Comparison of ENCODE assay signal across 18 cellular contexts in genomic region chr1:231829332-231829731, GRCh38.
DNase-seq lines count a peak whose midpoint lies in the region; ATAC-seq, FAIRE-seq and TF ChIP-seq lines count a peak whose summit lies in the region.
"Had no signal": no experiment of that assay in that cellular context is flagged by ENCODE, and none has a peak within 500 bp of the region (broad histone marks: within the 10 kb centered on the region; RNA-seq: fewer than 3 reads in every experiment).

No MANE protein-coding gene starts in this region.

- peak overlapping the region; percentile 67; the same call in 1 of the 3 replicates for H3K4me2 ChIP-seq in A549
- H3K4me2 ChIP-seq in mesendoderm (ENCODE audit: low read length): no peak overlapping the region
- H3K4me2 ChIP-seq: BLaER1 had no signal

- no peak for FAIRE-seq in A549 (lab: Jason Lieb, UNC)

- no peak overlapping the region for H3K23ac ChIP-seq in mesendoderm (ENCODE audit: low read length)

- peak overlapping the region; percentile 26 for H2BK5ac ChIP-seq in mesendoderm (ENCODE audit: low read length)

- H3K36me3 ChIP-seq in breast epithelium: no peaks in the 10 kb centered on the region
- H3K36me3 ChIP-seq in mesendoderm (ENCODE audit: control insufficient read depth, insufficient read depth, low read length): no peaks in the 10 kb centered on the region
- H3K36me3 ChIP-seq: BLaER1 had no signal

- H2BK120ac ChIP-seq in mesendoderm (ENCODE audit: low read depth, low read length): no peak overlapping the region

- peaks cover 68% of the 10 kb centered on the region for H3K4me1 Mint-ChIP-seq in MCF 10A (ENCODE audit: insufficient read depth, unreplicated experiment)
- H3K4me1 Mint-ChIP-seq: CD8-positive, alpha-beta memory T cell; IgD-negative memory B cell had no signal

- H3K27ac Mint-ChIP-seq in MCF 10A (ENCODE audit: low read depth, unreplicated experiment): peak overlapping the region; percentile 97
- H3K27ac Mint-ChIP-seq: IgD-negative memory B cell had no signal

- no peaks in the 10 kb centered on the region for H3K27me3 Mint-ChIP-seq in MCF 10A (ENCODE audit: insufficient read depth, unreplicated experiment)
- H3K27me3 Mint-ChIP-seq: IgD-negative memory B cell had no signal

- POLR2A ChIA-PET in MCF 10A (lab: Yijun Ruan, JAX) (interaction anchor here (0.6 to 1.5 kb wide), 2 partner anchors 10 to 373 kb away, joined by 3 to 5 read pairs; no protein-coding TSS in a partner anchor), A549 (lab: Yijun Ruan, JAX) (no interaction called here), RWPE1 (lab: Yijun Ruan, JAX; ENCODE audit: low non-redundant PET) (no interaction called here)

- BruUV-seq in MCF 10A (replicated peaks; lab: Mats Ljungman, UMichigan): no TSS peak

- TF ChIP-seq POLR2A in breast epithelium (IDR thresholded peaks at IDR 0.05) (no peak), A549 (IDR thresholded peaks at IDR 0.05; ENCODE audit: low read length) (no peak)

- H3K27me3 ChIP-seq in breast epithelium: no peaks in the 10 kb centered on the region
- H3K27me3 ChIP-seq in mesendoderm (ENCODE audit: insufficient read depth, low read length, poor library complexity): no peaks in the 10 kb centered on the region
- H3K27me3 ChIP-seq: BLaER1 had no signal

- ATAC-seq in A549 (no peak), GM21447 (IDR thresholded peaks at IDR 0.05; ENCODE audit: unreplicated experiment) (no peak)

- no peaks in the 10 kb centered on the region for H3K36me3 Mint-ChIP-seq in MCF 10A (ENCODE audit: insufficient read depth, unreplicated experiment)
- H3K36me3 Mint-ChIP-seq: IgD-negative memory B cell had no signal

- 92% methylated on average over 7 of the region's 9 CpGs for WGBS in A549 (ENCODE audit: missing lambda C conversion rate)
- no CpG with 5 or more reads among the region's 9 CpGs for WGBS in mesendoderm (ENCODE audit: extremely low coverage, insufficient coverage, low lambda C conversion rate)

- CTCF ChIA-PET in MCF 10A (lab: Yijun Ruan, JAX): no interaction called here
- CTCF ChIA-PET in A549 (lab: Yijun Ruan, JAX): no interaction called here
- CTCF ChIA-PET in RWPE1 (lab: Yijun Ruan, JAX): no interaction called here

- H3K4me3 ChIP-seq in breast epithelium (no peak overlapping the region), A549 (no peak overlapping the region), mesendoderm (ENCODE audit: low read length) (no peak overlapping the region)
- H3K4me3 ChIP-seq: BLaER1 had no signal

- no peaks in the 10 kb centered on the region for H3K9me3 Mint-ChIP-seq in MCF 10A (ENCODE audit: unreplicated experiment)
- H3K9me3 Mint-ChIP-seq: CD8-positive, alpha-beta memory T cell; IgD-negative memory B cell had no signal

- H3K4ac ChIP-seq in mesendoderm (ENCODE audit: low read depth, low read length): peak overlapping the region; percentile 5

- H2BK15ac ChIP-seq in mesendoderm (replicated peaks; ENCODE audit: low read depth): no peak overlapping the region

- no peak for TF ChIP-seq EP300 in A549 (IDR thresholded peaks at IDR 0.05)

- H3K18ac ChIP-seq in mesendoderm (ENCODE audit: low read length): no peak overlapping the region

- DNase-seq in MCF 10A (ENCODE audit: unreplicated experiment) (no peak), breast epithelium (ENCODE audit: low spot score in 2 of 2) (no peak), A549 (ENCODE audit: low read depth in 1 of 2, low spot score in 1 of 2) (no peak), RWPE1 (ENCODE audit: low spot score) (no peak), mesendoderm (peak; percentile 22), activated gamma-delta T cell (lab: John Stamatoyannopoulos, UW) (no peak), OCI-M1 (lab: John Stamatoyannopoulos, UW) (no peak)
- DNase-seq: AML-193; Caco-2; CD8-positive, alpha-beta memory T cell; DMS53; GF-D8; GOT3; H9 had no signal

- H4K8ac ChIP-seq in mesendoderm (ENCODE audit: low read depth, low read length): no peak overlapping the region

- H3K79me1 ChIP-seq in mesendoderm (ENCODE audit: low read length): no peaks in the 10 kb centered on the region

- H4K5ac ChIP-seq in mesendoderm (ENCODE audit: low read length): no peak overlapping the region

- no peak overlapping the region for H3K4me3 Mint-ChIP-seq in MCF 10A (ENCODE audit: unreplicated experiment)
- H3K4me3 Mint-ChIP-seq: CD8-positive, alpha-beta memory T cell; H9; IgD-negative memory B cell had no signal

- H3K9ac ChIP-seq in mesendoderm (ENCODE audit: low read length): no peak overlapping the region
- H3K9ac ChIP-seq: BLaER1 had no signal

- no peaks in the 10 kb centered on the region for H3K79me2 ChIP-seq in mesendoderm (ENCODE audit: control insufficient read depth, insufficient read depth, low read length)

- H3K27ac ChIP-seq in breast epithelium (no peak overlapping the region), A549 (peak overlapping the region; percentile 73 to 94), RWPE1 (peak overlapping the region; percentile 43), mesendoderm (ENCODE audit: low read depth, low read length) (no peak overlapping the region)
- H3K27ac ChIP-seq: 22Rv1, BLaER1 had no signal

- peak overlapping the region; percentile 40 for H3K56ac ChIP-seq in mesendoderm (ENCODE audit: low read length)

- H2AK5ac ChIP-seq in mesendoderm (ENCODE audit: low read length): no peak overlapping the region

- H3K9me3 ChIP-seq in breast epithelium (no peaks in the 10 kb centered on the region), A549 (no peaks in the 10 kb centered on the region)
- H3K9me3 ChIP-seq: BLaER1, Caco-2 had no signal

- intact Hi-C loops in MCF 10A (cut with micrococcal nuclease) (loop anchor here (2.0 kb wide), 1 partner anchor 29 kb away; no protein-coding TSS in a partner anchor), breast epithelium (cut with DNase I; ENCODE audit: low total_unique reads) (no loop called here)

- TF ChIP-seq RAD21 in A549 (conservative IDR thresholded peaks at IDR 0.05 in 1 of 2, IDR thresholded peaks at IDR 0.05 in 1 of 2): no peak

- no peak for TF ChIP-seq CTCF in MCF 10A (IDR thresholded peaks at IDR 0.05; ENCODE audit: unreplicated experiment)
- TF ChIP-seq CTCF in breast epithelium (IDR thresholded peaks at IDR 0.05): no peak
- no peak for TF ChIP-seq CTCF in A549 (IDR thresholded peaks at IDR 0.05)
- no peak for TF ChIP-seq CTCF in RWPE1 (conservative IDR thresholded peaks at IDR 0.05; ENCODE audit: low read depth)

- H3K4me1 ChIP-seq in breast epithelium: no peaks in the 10 kb centered on the region
- H3K4me1 ChIP-seq in A549: peaks cover 30% of the 10 kb centered on the region
- no peaks in the 10 kb centered on the region for H3K4me1 ChIP-seq in mesendoderm (ENCODE audit: control insufficient read depth, low read depth, low read length)
- H3K4me1 ChIP-seq: BLaER1, Caco-2 had no signal

TF ChIP-seq in A549, 52 proteins besides CTCF, POLR2A, EP300 and RAD21:
- TF ChIP-seq MAFK (IDR thresholded peaks at IDR 0.05; ENCODE audit: partially characterized antibody) (no peak), KDM1A (IDR thresholded peaks at IDR 0.05; ENCODE audit: low read depth) (no peak), HES2 (IDR thresholded peaks at IDR 0.05) (no peak), CHD4 (IDR thresholded peaks at IDR 0.05; ENCODE audit: borderline replicate concordance) (no peak), ZFP36 (IDR thresholded peaks at IDR 0.05; ENCODE audit: borderline replicate concordance, partially characterized antibody) (no peak), ZNF302 (CRISPR knock-in tag; IDR thresholded peaks at IDR 0.05) (no peak), SMC3 (IDR thresholded peaks at IDR 0.05) (no peak), GATA3 (IDR thresholded peaks at IDR 0.05; ENCODE audit: borderline replicate concordance) (no peak), NPAS2 (CRISPR knock-in tag; IDR thresholded peaks at IDR 0.05; ENCODE audit: borderline replicate concordance) (no peak), POLR2AphosphoS2 (conservative IDR thresholded peaks at IDR 0.05; ENCODE audit: low read length) (no peak), JUNB (IDR thresholded peaks at IDR 0.05) (no peak), EHF (CRISPR knock-in tag; IDR thresholded peaks at IDR 0.05) (no peak), RCOR1 (IDR thresholded peaks at IDR 0.05; ENCODE audit: low read depth, low read length) (no peak), ZSCAN20 (CRISPR knock-in tag; IDR thresholded peaks at IDR 0.05) (no peak), FOXS1 (CRISPR knock-in tag; IDR thresholded peaks at IDR 0.05) (no peak), REST (IDR thresholded peaks at IDR 0.05) (no peak)

Comparison
In these comparisons a context has a peak if more than half of its experiments do, and no peak if none do; other contexts are left out.
1. H3K27ac ChIP-seq: peak in A549 (2 of 2) and RWPE1 (single experiment); none in breast epithelium (0 of 2) and mesendoderm (single experiment).